ENCODE assay signal across 29 cellular contexts in genomic region chr4:23733911-23734458, GRCh38.
"Had no signal": no experiment of that assay in that cellular context is flagged by ENCODE, and none has a peak within 500 bp of the region (broad histone marks: within the 10 kb centered on the region; RNA-seq: fewer than 3 reads in every experiment).

No MANE protein-coding gene starts in this region.

- H3K36me3 Mint-ChIP-seq: activated naive CD8-positive, alpha-beta T cell treated with anti-CD3 and anti-CD28 coated beads for 36 hours; stimulated activated memory B cell treated with anti-CD40 and anti-IgM and Interleukin-4, amounts not matched to agents 10 μg/mL and 1 μg/mL and 100 μg/mL, for 72 hours; type B pancreatic cell had no signal

- H3K9me3 Mint-ChIP-seq: activated naive CD8-positive, alpha-beta T cell treated with anti-CD3 and anti-CD28 coated beads for 36 hours; nephron progenitor cell; type B pancreatic cell had no signal

- H3K4me1 Mint-ChIP-seq: activated B cell treated with CpG ODN at 0.5 μM for 24 hours; activated CD4-positive, alpha-beta T cell treated with anti-CD3 and anti-CD28 coated beads for 36 hours; activated naive CD8-positive, alpha-beta T cell treated with anti-CD3 and anti-CD28 coated beads for 36 hours; central memory CD8-positive, alpha-beta T cell; nephron progenitor cell; stimulated activated memory B cell treated with anti-CD40 and anti-IgM and Interleukin-4, amounts not matched to agents 10 μg/mL and 1 μg/mL and 100 μg/mL, for 72 hours; T-helper 17 cell had no signal

- H3K9me3 ChIP-seq: heart right ventricle, pancreas, psoas muscle, stomach, suprapubic skin had no signal

- H3K27me3 ChIP-seq: heart right ventricle, stomach, suprapubic skin had no signal

- H3K4me1 ChIP-seq: pancreas, psoas muscle, stomach, suprapubic skin had no signal

- FAIRE-seq: astrocyte, keratinocyte, pancreas had no signal

- H3K4me3 ChIP-seq: heart right ventricle, pancreas, psoas muscle, skin epidermis, stomach, suprapubic skin had no signal

- H3K27ac ChIP-seq: epithelial cell of prostate, heart right ventricle, pancreas, psoas muscle, skin epidermis, stomach, suprapubic skin had no signal

- H3K27me3 Mint-ChIP-seq: activated B cell treated with CpG ODN at 0.5 μM for 24 hours; activated CD4-positive, alpha-beta T cell treated with anti-CD3 and anti-CD28 coated beads for 36 hours; activated naive CD8-positive, alpha-beta T cell treated with anti-CD3 and anti-CD28 coated beads for 36 hours; central memory CD8-positive, alpha-beta T cell; stimulated activated memory B cell treated with anti-CD40 and anti-IgM and Interleukin-4, amounts not matched to agents 10 μg/mL and 1 μg/mL and 100 μg/mL, for 72 hours; T-helper 17 cell had no signal

- DNase-seq: activated B cell treated with CpG ODN at 0.5 μM for 24 hours; activated CD4-positive, alpha-beta T cell treated with anti-CD3 and anti-CD28 coated beads for 36 hours; activated CD4-positive, alpha-beta T cell treated with anti-CD3 and anti-CD28 coated beads, Interleukin-2, amount 50 U/mL, for 4 hours; activated CD8-positive, alpha-beta memory T cell treated with anti-CD3 and anti-CD28 coated beads for 24 hours; activated CD8-positive, alpha-beta memory T cell treated with anti-CD3 and anti-CD28 coated beads, Interleukin-2, amount 50 U/mL, for 4 hours; activated naive CD4-positive, alpha-beta T cell treated with Interleukin-2 at 50 U/mL for 16 hours; activated naive CD8-positive, alpha-beta T cell treated with anti-CD3 and anti-CD28 coated beads for 36 hours; activated T-cell treated with anti-CD3 and anti-CD28 coated beads, Interleukin-2, amount 50 U/mL, for 4 hours; cortex of kidney; heart right ventricle; left ventricle myocardium superior; mammary epithelial cell; midbrain; nephron progenitor cell; pancreas; psoas muscle; right cardiac atrium; stimulated activated CD4-positive, alpha-beta T cell treated with anti-CD3 and anti-CD28 coated beads, Interleukin-15, amount 100 ng/mL, for 24 hours; stomach; SW 1271; T-helper 17 cell had no signal

- H3K4me3 Mint-ChIP-seq: activated B cell treated with CpG ODN at 0.5 μM for 24 hours; activated CD4-positive, alpha-beta T cell treated with anti-CD3 and anti-CD28 coated beads for 36 hours; activated naive CD8-positive, alpha-beta T cell treated with anti-CD3 and anti-CD28 coated beads for 36 hours; activated T-cell treated with anti-CD3 and anti-CD28 coated beads, Interleukin-2, amount 50 U/mL, for 4 hours; central memory CD8-positive, alpha-beta T cell; nephron progenitor cell; stimulated activated memory B cell treated with anti-CD40 and anti-IgM and Interleukin-4, amounts not matched to agents 10 μg/mL and 1 μg/mL and 100 μg/mL, for 72 hours; T-helper 17 cell; type B pancreatic cell had no signal

- ATAC-seq: activated CD4-positive, alpha-beta T cell treated with anti-CD3 and anti-CD28 coated beads for 36 hours; activated T-cell treated with anti-CD3 and anti-CD28 coated beads, Interleukin-2, amount 50 U/mL, for 4 hours; heart right ventricle; left ventricle myocardium superior; pancreas; psoas muscle; right cardiac atrium; stimulated activated memory B cell treated with anti-CD40 and anti-IgM and Interleukin-4, amounts not matched to agents 10 μg/mL and 1 μg/mL and 100 μg/mL, for 72 hours; T-helper 17 cell had no signal

- H3K27ac Mint-ChIP-seq: activated B cell treated with CpG ODN at 0.5 μM for 24 hours; activated CD4-positive, alpha-beta T cell treated with anti-CD3 and anti-CD28 coated beads for 36 hours; activated naive CD8-positive, alpha-beta T cell treated with anti-CD3 and anti-CD28 coated beads for 36 hours; nephron progenitor cell; stimulated activated memory B cell treated with anti-CD40 and anti-IgM and Interleukin-4, amounts not matched to agents 10 μg/mL and 1 μg/mL and 100 μg/mL, for 72 hours; T-helper 17 cell; type B pancreatic cell had no signal

- H3K36me3 ChIP-seq: heart right ventricle, pancreas, stomach, suprapubic skin had no signal
